17 cellular contexts compared by ENCODE assay signal in the genomic region with DNA sequence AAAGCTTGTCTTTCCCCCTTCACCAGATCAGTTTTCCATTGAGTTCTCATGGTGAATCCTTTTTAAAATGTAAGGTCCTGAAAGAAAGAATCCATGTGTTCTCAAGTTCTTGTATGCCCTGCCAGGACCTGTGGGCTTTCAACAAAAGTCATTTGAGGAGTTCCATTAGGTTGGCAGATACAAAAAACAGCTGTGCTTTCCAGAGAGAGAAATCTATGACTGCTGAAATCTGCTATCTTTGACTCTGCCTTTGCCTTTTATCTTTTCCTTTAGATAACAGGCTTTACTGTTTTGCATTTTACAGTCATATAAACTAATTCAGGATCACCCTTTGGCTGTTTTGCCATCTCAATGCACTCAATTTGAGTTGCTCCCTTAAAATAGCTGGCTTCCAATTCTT. TPM values are rescaled to one million over a fixed set of nuclear protein-coding genes. Genes with fewer than 3 reads are reported as not detected.
A peak's percentile ranks its signal among the peaks of the same experiment; 100 is the strongest.
DNase-seq lines count a peak whose midpoint lies in the region; ATAC-seq, FAIRE-seq and TF ChIP-seq lines count a peak whose summit lies in the region.
"Had no signal": no experiment of that assay in that cellular context is flagged by ENCODE, and none has a peak within 500 bp of the region (broad histone marks: within the 10 kb centered on the region; RNA-seq: fewer than 3 reads in every experiment).

No MANE protein-coding gene starts in this region.

- POLR2A ChIA-PET in SK-N-SH (lab: Yijun Ruan, JAX): interaction anchor here (0.8 kb wide), 1 partner anchor 11 kb away, joined by 3 read pairs; no protein-coding TSS in a partner anchor
- POLR2A ChIA-PET in K562 (lab: Yijun Ruan, JAX): interaction anchor here (0.8 kb wide), 1 partner anchor 9 kb away, joined by 3 read pairs; no protein-coding TSS in a partner anchor

- no TSS peak for BruUV-seq in K562 (replicated peaks; lab: Mats Ljungman, UMichigan)

- peak overlapping the region; percentile 7 for H3K4me3 Mint-ChIP-seq in stimulated activated naive CD8-positive, alpha-beta T cell treated with anti-CD3 and anti-CD28 coated beads, Interleukin-15, Interleukin-2, amounts not matched to agents 100 ng/mL and 50 ng/mL, for 24 hours
- H3K4me3 Mint-ChIP-seq in stimulated activated naive CD8-positive, alpha-beta T cell treated with anti-CD3 and anti-CD28 coated beads, Interleukin-15, amount 100 ng/mL, for 72 hours: no peak overlapping the region
- H3K4me3 Mint-ChIP-seq in effector memory CD8-positive, alpha-beta T cell: no peak overlapping the region

- in situ Hi-C loops in K562 (cut with MboI): no loop called here

- H3K4me1 Mint-ChIP-seq in stimulated activated naive CD8-positive, alpha-beta T cell treated with anti-CD3 and anti-CD28 coated beads, Interleukin-15, Interleukin-2, amounts not matched to agents 100 ng/mL and 50 ng/mL, for 24 hours (ENCODE audit: low read depth): peaks cover 64% of the 10 kb centered on the region
- peaks cover 70% of the 10 kb centered on the region for H3K4me1 Mint-ChIP-seq in stimulated activated naive CD8-positive, alpha-beta T cell treated with anti-CD3 and anti-CD28 coated beads, Interleukin-15, amount 100 ng/mL, for 72 hours
- peaks cover 23 to 38% of the 10 kb centered on the region in 2 donors for H3K4me1 Mint-ChIP-seq in effector memory CD8-positive, alpha-beta T cell (ENCODE audit: low read depth in 2 of 2)

- no peaks in the 10 kb centered on the region for H3K9me3 Mint-ChIP-seq in stimulated activated naive CD8-positive, alpha-beta T cell treated with anti-CD3 and anti-CD28 coated beads, Interleukin-15, Interleukin-2, amounts not matched to agents 100 ng/mL and 50 ng/mL, for 24 hours
- H3K9me3 Mint-ChIP-seq in stimulated activated naive CD8-positive, alpha-beta T cell treated with anti-CD3 and anti-CD28 coated beads, Interleukin-15, amount 100 ng/mL, for 72 hours: peaks cover 10 to 12% of the 10 kb centered on the region in 2 donors
- H3K9me3 Mint-ChIP-seq in effector memory CD8-positive, alpha-beta T cell: peaks cover 0 to 1% of the 10 kb centered on the region in 2 donors

- H3K4me1 ChIP-seq in SK-N-SH (ENCODE audit: control insufficient read depth in 1 of 2, insufficient read depth in 2 of 2, low read depth in 1 of 2, low read length in 1 of 2) (peaks cover 0 to 23% of the 10 kb centered on the region in 2 experiments; a peak in 2 of 4 replicates), K562 (replicated peaks in 1 of 2; ENCODE audit: control insufficient read depth in 2 of 2, insufficient read depth in 2 of 2, low read length in 2 of 2) (no peaks in the 10 kb centered on the region), kidney (ENCODE audit: control insufficient read depth in 1 of 2, insufficient read depth in 1 of 2, low read depth in 1 of 2, low read length in 2 of 2) (peaks cover 4 to 8% of the 10 kb centered on the region in 2 donors)
- H3K4me1 ChIP-seq: ascending aorta, Caco-2, psoas muscle, testis had no signal

- H3F3A ChIP-seq in SK-N-SH (replicated peaks; ENCODE audit: insufficient read depth): no peaks in the 10 kb centered on the region

- H3K36me3 ChIP-seq in SK-N-SH (replicated peaks in 1 of 2; ENCODE audit: control insufficient read depth in 1 of 2, insufficient read depth in 2 of 2, low read length in 1 of 2): no peaks in the 10 kb centered on the region
- no peaks in the 10 kb centered on the region for H3K36me3 ChIP-seq in K562 (ENCODE audit: control insufficient read depth, insufficient read depth, low read length)
- H3K36me3 ChIP-seq in kidney (ENCODE audit: control insufficient read depth in 1 of 2, insufficient read depth in 2 of 2, low read length in 2 of 2): no peaks in the 10 kb centered on the region
- H3K36me3 ChIP-seq: ascending aorta had no signal

- H3K9ac ChIP-seq in SK-N-SH: no peak overlapping the region
- no peak overlapping the region for H3K9ac ChIP-seq in K562 (ENCODE audit: insufficient read depth in 1 of 2, low read depth in 2 of 2, low read length in 2 of 2)
- no peak overlapping the region for H3K9ac ChIP-seq in kidney (ENCODE audit: low read length in 2 of 2)

- TF ChIP-seq EP300 in SK-N-SH (IDR thresholded peaks at IDR 0.05; ENCODE audit: borderline replicate concordance in 1 of 2, low read depth in 1 of 2, low read length in 1 of 2) (peak in 1 of 2 experiments; percentile 96; a peak in 2 of 4 replicates), K562 (IDR thresholded peaks at IDR 0.05; ENCODE audit: low read length) (no peak)

- peak; percentile 18; the same call in 1 of the 2 replicates for TF ChIP-seq RAD21 in SK-N-SH (IDR thresholded peaks at IDR 0.05; ENCODE audit: low read length)
- TF ChIP-seq RAD21 in K562 (CRISPR knock-in tag; conservative IDR thresholded peaks at IDR 0.05 in 1 of 2, IDR thresholded peaks at IDR 0.05 in 1 of 2): no peak

- TF ChIP-seq CTCF in SK-N-SH (IDR thresholded peaks at IDR 0.05) (no peak), K562 (IDR thresholded peaks at IDR 0.05 in 2 of 3, conservative IDR thresholded peaks at IDR 0.05 in 1 of 3; ENCODE audit: insufficient read depth in 2 of 3, low read depth in 1 of 3, low read length in 3 of 3) (no peak), kidney (IDR thresholded peaks at IDR 0.05; ENCODE audit: borderline replicate concordance, extremely low read depth, insufficient read depth) (no peak)

- intact Hi-C loops in K562 (cut with micrococcal nuclease): no loop called here
- intact Hi-C loops in kidney (cut with DNase I): no loop called here

- no peak for TF ChIP-seq POLR2A in K562 (conservative IDR thresholded peaks at IDR 0.05)

- H3K27me3 ChIP-seq in SK-N-SH (ENCODE audit: insufficient read depth) (no peaks in the 10 kb centered on the region), K562 (ENCODE audit: control insufficient read depth in 2 of 2, insufficient read depth in 2 of 2, low read length in 2 of 2) (peaks cover 0 to 5% of the 10 kb centered on the region in 2 experiments; a peak in 2 of 5 replicates)
- H3K27me3 ChIP-seq: ascending aorta, testis had no signal

- peak overlapping the region; percentile 97 for H3K27ac Mint-ChIP-seq in stimulated activated naive CD8-positive, alpha-beta T cell treated with anti-CD3 and anti-CD28 coated beads, Interleukin-15, Interleukin-2, amounts not matched to agents 100 ng/mL and 50 ng/mL, for 24 hours
- H3K27ac Mint-ChIP-seq in stimulated activated naive CD8-positive, alpha-beta T cell treated with anti-CD3 and anti-CD28 coated beads, Interleukin-15, amount 100 ng/mL, for 72 hours: no peak overlapping the region
- peak overlapping the region in 1 of 2 donors; percentile 78 for H3K27ac Mint-ChIP-seq in effector memory CD8-positive, alpha-beta T cell

- no peaks in the 10 kb centered on the region for H3K79me2 ChIP-seq in SK-N-SH (ENCODE audit: insufficient read depth)
- H3K79me2 ChIP-seq in K562 (ENCODE audit: control insufficient read depth, insufficient read depth, low read length): no peaks in the 10 kb centered on the region

- H3K27me3 Mint-ChIP-seq in stimulated activated naive CD8-positive, alpha-beta T cell treated with anti-CD3 and anti-CD28 coated beads, Interleukin-15, Interleukin-2, amounts not matched to agents 100 ng/mL and 50 ng/mL, for 24 hours: no peaks in the 10 kb centered on the region
- no peaks in the 10 kb centered on the region for H3K27me3 Mint-ChIP-seq in stimulated activated naive CD8-positive, alpha-beta T cell treated with anti-CD3 and anti-CD28 coated beads, Interleukin-15, amount 100 ng/mL, for 72 hours
- H3K27me3 Mint-ChIP-seq in effector memory CD8-positive, alpha-beta T cell: no peaks in the 10 kb centered on the region

- no peaks in the 10 kb centered on the region for H3K9me3 ChIP-seq in SK-N-SH
- H3K9me3 ChIP-seq in K562 (replicated peaks; ENCODE audit: control insufficient read depth, insufficient read depth, low read depth, low read length): no peaks in the 10 kb centered on the region
- H3K9me3 ChIP-seq in kidney (ENCODE audit: control insufficient read depth in 1 of 2, low read length in 2 of 2): no peaks in the 10 kb centered on the region
- H3K9me3 ChIP-seq: ascending aorta, Caco-2, psoas muscle, testis had no signal

- H3K4me3 ChIP-seq in SK-N-SH (ENCODE audit: low read depth in 2 of 2, low read length in 1 of 2): no peak overlapping the region
- no peak overlapping the region for H3K4me3 ChIP-seq in K562
- no peak overlapping the region for H3K4me3 ChIP-seq in kidney (ENCODE audit: low read length in 2 of 2)
- H3K4me3 ChIP-seq: ascending aorta, psoas muscle, testis had no signal

- H3K9me2 ChIP-seq in SK-N-SH: no peaks in the 10 kb centered on the region

- CTCF ChIA-PET in SK-N-SH (lab: Yijun Ruan, JAX) (interaction anchor here (0.7 to 1.8 kb wide), 6 partner anchors 9 to 144 kb away, joined by 3 to 7 read pairs (median 4); no protein-coding TSS in a partner anchor), K562 (lab: Yijun Ruan, JAX; ENCODE audit: low intra/inter-chr PET ratio) (no interaction called here)

- no peaks in the 10 kb centered on the region for H3K36me3 Mint-ChIP-seq in stimulated activated naive CD8-positive, alpha-beta T cell treated with anti-CD3 and anti-CD28 coated beads, Interleukin-15, Interleukin-2, amounts not matched to agents 100 ng/mL and 50 ng/mL, for 24 hours (ENCODE audit: low read depth)
- H3K36me3 Mint-ChIP-seq in effector memory CD8-positive, alpha-beta T cell (ENCODE audit: insufficient read depth): no peaks in the 10 kb centered on the region

- ATAC-seq in stimulated activated naive CD8-positive, alpha-beta T cell treated with anti-CD3 and anti-CD28 coated beads, Interleukin-15, amount 100 ng/mL, for 72 hours: no peak
- ATAC-seq in K562: no peak
- ATAC-seq in effector memory CD8-positive, alpha-beta T cell (replicated peaks): no peak
- ATAC-seq: psoas muscle had no signal

- H3K4me2 ChIP-seq in SK-N-SH (no peak overlapping the region), K562 (ENCODE audit: insufficient read depth, low read length) (no peak overlapping the region)

- H3K27ac ChIP-seq in SK-N-SH (ENCODE audit: low read depth in 2 of 2, low read length in 1 of 2) (peak overlapping the region in 1 of 2 experiments; percentile 92; a peak in 2 of 4 replicates), K562 (ENCODE audit: extremely low read depth, low read depth, low read length) (no peak overlapping the region), kidney (ENCODE audit: low read depth in 2 of 2, low read length in 2 of 2) (no peak overlapping the region)
- H3K27ac ChIP-seq: ascending aorta, psoas muscle, testis had no signal

- H4K20me1 ChIP-seq in SK-N-SH (ENCODE audit: insufficient read depth) (no peaks in the 10 kb centered on the region), K562 (replicated peaks; ENCODE audit: control insufficient read depth, insufficient read depth, low read length) (no peaks in the 10 kb centered on the region)

- H2AFZ ChIP-seq in SK-N-SH (ENCODE audit: low read depth) (no peak overlapping the region), K562 (ENCODE audit: low read depth, low read length) (no peak overlapping the region)

- no peak for DNase-seq in stimulated activated naive CD8-positive, alpha-beta T cell treated with anti-CD3 and anti-CD28 coated beads, Interleukin-15, amount 100 ng/mL, for 72 hours
- DNase-seq in SK-N-SH: peak; percentile 44
- DNase-seq in K562 (ENCODE audit: extremely low read depth in 1 of 4, low spot score in 3 of 4): no peak
- DNase-seq in kidney: no peak
- DNase-seq in UCSD-AML1 (lab: John Stamatoyannopoulos, UW; ENCODE audit: unreplicated experiment): no peak
- DNase-seq in hippocampal formation (lab: John Stamatoyannopoulos, UW): no peak
- no peak for DNase-seq in effector memory CD8-positive, alpha-beta T cell
- DNase-seq: Caco-2, head of caudate nucleus, Karpas-422, NCI-H1417, psoas muscle, small intestine, testis had no signal

- no peak for FAIRE-seq in K562 (lab: Jason Lieb, UNC)
- no peak for FAIRE-seq in kidney (lab: Jason Lieb, UNC)
- FAIRE-seq: keratinocyte, small intestine had no signal

- no peaks in the 10 kb centered on the region for H3K9me1 ChIP-seq in K562 (ENCODE audit: control insufficient read depth, insufficient read depth, low read length)

RNA-seq across cellular contexts. Expression of a gene that starts 59.7 kb away (rescaled TPM):
- polyA plus RNA-seq in SK-N-SH (2012; rRNA removed): 0.48 and 1.3 TPM in 2 replicates
- polyA plus RNA-seq in SK-N-SH (2012; cell fraction: cytosol; rRNA removed): 0.90 and 1.8 TPM in 2 replicates
- polyA plus RNA-seq in SK-N-SH (2012; cell fraction: nucleus; rRNA removed): 0.31 and 0.35 TPM in 2 replicates
- 0.25 and 1.1 TPM in 2 replicates for total RNA-seq in K562 (2011; cell fraction: chromatin; rRNA removed; ENCODE audit: low replicate concordance)
- total RNA-seq in K562 (2011; cell fraction: nucleolus; rRNA removed): 0.92 and 1.0 TPM in 2 replicates
- 1.1 and 1.3 TPM in 2 replicates for total RNA-seq in K562 (2011; cell fraction: nucleoplasm; rRNA removed)
- total RNA-seq in K562 (2014; rRNA removed): not detected in 2 replicates
- 0.18 TPM in 1 of 2 replicates, not detected in the other for total RNA-seq in K562 (2014; rRNA removed; fragmentation: Illumina TruSeq; extraction: Trizol)
- total RNA-seq in K562 (2015; rRNA removed; fragmentation: Illumina TruSeq; extraction: Trizol): 0.08 TPM in 1 of 2 replicates, not detected in the other
- 0.22 and 0.49 TPM in 2 replicates for total RNA-seq in K562 (2021)
- 0.45 and 0.53 TPM in 2 replicates for polyA plus RNA-seq in K562 (2011; rRNA removed)
- 0.52 and 1.1 TPM in 2 replicates for polyA plus RNA-seq in K562 (2011; cell fraction: cytosol; rRNA removed)
- polyA plus RNA-seq in K562 (2011; cell fraction: nucleus; rRNA removed): 0.32 and 0.61 TPM in 2 replicates
- 0.07 TPM in 2 replicates for polyA plus RNA-seq in K562 (2012)
- 0.11 TPM in 1 of 2 replicates, not detected in the other for polyA plus RNA-seq in K562 (2014; fragmentation: Illumina TruSeq; extraction: Trizol)
- polyA plus RNA-seq in K562 (2014; fragmentation: Nextera tagmentation; extraction: Ambion mirVana): under 1 TPM; 0.14 to 0.15 TPM
- 0.07 TPM in 2 replicates for polyA plus RNA-seq in K562 (2014; rRNA removed)
- polyA minus RNA-seq in K562 (2011; rRNA and poly(A)+ RNA removed): 0.51 and 1.1 TPM in 2 replicates
- not detected in 2 replicates for polyA minus RNA-seq in K562 (2011; cell fraction: cytosol; rRNA and poly(A)+ RNA removed)
- 0.40 TPM in 1 of 2 replicates, not detected in the other for polyA minus RNA-seq in K562 (2011; cell fraction: nucleus; rRNA and poly(A)+ RNA removed)
- total RNA-seq in kidney: 51.9 TPM
- polyA plus RNA-seq in kidney (ENCODE audit: insufficient read depth, low read depth, low replicate concordance): 9.5 TPM
